22 cellular contexts compared by ENCODE assay signal in the genomic region with DNA sequence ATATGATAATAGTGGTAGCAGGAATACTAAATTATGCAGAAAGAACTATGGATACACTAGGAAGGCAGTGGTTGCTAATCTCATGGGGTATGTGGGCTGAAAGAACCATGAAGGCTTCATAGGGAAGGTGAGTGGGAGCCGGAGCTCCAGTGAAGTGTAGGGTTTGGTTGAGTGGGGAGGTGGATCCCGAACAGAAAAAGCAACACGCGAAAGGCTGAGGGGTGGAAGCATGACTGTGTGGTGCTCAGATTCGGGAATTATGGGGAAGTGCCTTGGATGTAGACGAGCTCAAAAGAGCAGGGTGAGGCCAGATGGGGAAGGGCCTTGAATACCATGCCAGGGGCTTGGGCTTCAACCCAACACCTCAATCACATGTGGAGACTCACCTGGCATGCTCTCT.
DNase-seq lines count a peak whose midpoint lies in the region; ATAC-seq and TF ChIP-seq lines count a peak whose summit lies in the region.
"Had no signal": no experiment of that assay in that cellular context is flagged by ENCODE, and none has a peak within 500 bp of the region (broad histone marks: within the 10 kb centered on the region; RNA-seq: fewer than 3 reads in every experiment).

No MANE protein-coding gene starts in this region.

- no peak overlapping the region for H3K27ac ChIP-seq in coronary artery
- H3K27ac ChIP-seq: BLaER1 had no signal

- H3K4me3 ChIP-seq in coronary artery, result no peak overlapping the region
- H3K4me3 ChIP-seq: BLaER1, GM12878 had no signal

- intact Hi-C loops in head of caudate nucleus (cut with DNase I), result no loop called here

- no peak for TF ChIP-seq CTCF in coronary artery (IDR thresholded peaks at IDR 0.05)

- DNase-seq in head of caudate nucleus (peak in 41 of 42 donors; percentile 13 to 93 (median 60)), nucleus accumbens (lab: John Stamatoyannopoulos, UW) (peak in 33 of 56 donors; percentile 1 to 81 (median 18)), coronary artery (ENCODE audit: low spot score) (no peak)
- DNase-seq in activated CD4-positive, alpha-beta T cell treated with anti-CD3 and anti-CD28 coated beads, Interleukin-2, amount 50 U/mL, for 1 hour, result no peak
- DNase-seq: 8988T; ACHN; BE2C; C1 segment of cervical spinal cord; CD4-positive, alpha-beta memory T cell; CD4-positive, CD25-positive, alpha-beta regulatory T cell; CD8-positive, alpha-beta memory T cell; COR-L47; DMS 273 treated with DMSO at 0.1 percent for 48 hours; DMS153; DMS53; DMS79; DND-41; EL; GDM1 had no signal

- no peak for ATAC-seq in GM21737 (IDR thresholded peaks at IDR 0.05; ENCODE audit: unreplicated experiment)
- ATAC-seq: GM12878 had no signal

Comparison
In these comparisons a context has a peak if more than half of its experiments do, and no peak if none do; other contexts are left out.
1. DNase-seq: peak in head of caudate nucleus (41 of 42) and nucleus accumbens (33 of 56); none in coronary artery (single experiment) and activated CD4-positive, alpha-beta T cell treated with anti-CD3 and anti-CD28 coated beads, Interleukin-2, amount 50 U/mL, for 1 hour (single experiment).